Comparison of ENCODE assay signal across 12 cellular contexts in genomic region chr15:77630956-77631789, GRCh38. TPM values are rescaled to one million over a fixed set of nuclear protein-coding genes. Genes with fewer than 3 reads are reported as not detected.
DNase-seq lines count a peak whose midpoint lies in the region; ATAC-seq and TF ChIP-seq lines count a peak whose summit lies in the region.
"Had no signal": no experiment of that assay in that cellular context is flagged by ENCODE, and none has a peak within 500 bp of the region (broad histone marks: within the 10 kb centered on the region; RNA-seq: fewer than 3 reads in every experiment).

No MANE protein-coding gene starts in this region.

- CTCF ChIA-PET in activated CD8-positive, alpha-beta T cell treated with anti-CD3 and anti-CD28 coated beads for 36 hours (lab: Charles Lee) = interaction anchor here (0.7 to 1.6 kb wide), 2 partner anchors 14 to 88 kb away, joined by 3 to 4 read pairs; no protein-coding TSS in a partner anchor

- 2% methylated on average over 17 to 20 of the region's 20 CpGs for whole genome bisulfite sequencing in ectodermal cell, 2 experiments
- WGBS in prostate gland = 49% methylated on average over 18 of the region's 20 CpGs

- TF ChIP-seq POLR2A in vagina (IDR thresholded peaks at IDR 0.05) (no peak), prostate gland (IDR thresholded peaks at IDR 0.05) (no peak)

- H3K4me3 Mint-ChIP-seq in natural killer cell (peak overlapping the region; percentile 64), mesothelial cell of epicardium (peak overlapping the region; percentile 57)
- no peak overlapping the region for H3K4me3 Mint-ChIP-seq in natural killer cell treated with Interleukin-12 subunit alpha and Interleukin-12 subunit beta and Interleukin-15 and Interleukin-18, amount 100 ng/mL, for 72 hours
- H3K4me3 Mint-ChIP-seq in activated CD8-positive, alpha-beta T cell treated with anti-CD3 and anti-CD28 coated beads for 36 hours = no peak overlapping the region

- H3K4me1 ChIP-seq in ectodermal cell (ENCODE audit: control insufficient read depth, insufficient read depth, low read length) = peaks cover 37% of the 10 kb centered on the region
- peaks cover 33% of the 10 kb centered on the region for H3K4me1 ChIP-seq in vagina
- peaks cover 3% of the 10 kb centered on the region for H3K4me1 ChIP-seq in prostate gland (replicated peaks)
- H3K4me1 ChIP-seq: foreskin keratinocyte had no signal

- H3K4me3 ChIP-seq in ectodermal cell (ENCODE audit: insufficient read depth, low read depth, low read length) (peak overlapping the region; percentile 61), vagina (peak overlapping the region; percentile 24 to 45), prostate gland (no peak overlapping the region)

- no peaks in the 10 kb centered on the region for H3K9me3 ChIP-seq in ectodermal cell (ENCODE audit: control insufficient read depth, low read length)
- H3K9me3 ChIP-seq in vagina = no peaks in the 10 kb centered on the region
- H3K9me3 ChIP-seq in prostate gland = no peaks in the 10 kb centered on the region
- H3K9me3 ChIP-seq: Peyer's patch had no signal

- H3K27me3 ChIP-seq in ectodermal cell (ENCODE audit: control insufficient read depth, insufficient read depth, low read length, poor library complexity, severe bottlenecking) = peaks cover 8% of the 10 kb centered on the region
- H3K27me3 ChIP-seq in vagina = peaks cover 5% of the 10 kb centered on the region
- H3K27me3 ChIP-seq in prostate gland (replicated peaks; ENCODE audit: insufficient read depth) = peaks cover 14% of the 10 kb centered on the region

- DNase-seq in natural killer cell (no peak), mesothelial cell of epicardium (ENCODE audit: low spot score in 2 of 2, unreplicated experiment in 2 of 2) (no peak), vagina (ENCODE audit: extremely low spot score in 2 of 2) (no peak), prostate gland (ENCODE audit: low spot score) (no peak)
- DNase-seq in natural killer cell treated with Interleukin-12 subunit alpha and Interleukin-12 subunit beta and Interleukin-15 and Interleukin-18, amount 100 ng/mL, for 72 hours (ENCODE audit: low spot score) = no peak
- DNase-seq in activated CD8-positive, alpha-beta T cell treated with anti-CD3 and anti-CD28 coated beads for 36 hours = no peak
- DNase-seq: activated T-cell treated with anti-CD3 and anti-CD28 coated beads, Interleukin-2, amount 50 U/mL, for 72 hours; CD4-positive, CD25-positive, alpha-beta regulatory T cell; foreskin keratinocyte; Peyer's patch had no signal

- H3K4me1 Mint-ChIP-seq in natural killer cell = peaks cover 10 to 14% of the 10 kb centered on the region in 2 donors
- H3K4me1 Mint-ChIP-seq in natural killer cell treated with Interleukin-12 subunit alpha and Interleukin-12 subunit beta and Interleukin-15 and Interleukin-18, amount 100 ng/mL, for 72 hours (ENCODE audit: low read depth in 2 of 2) = peaks cover 0 to 8% of the 10 kb centered on the region in 2 donors
- H3K4me1 Mint-ChIP-seq in mesothelial cell of epicardium = peaks cover 15% of the 10 kb centered on the region
- H3K4me1 Mint-ChIP-seq in activated CD8-positive, alpha-beta T cell treated with anti-CD3 and anti-CD28 coated beads for 36 hours (ENCODE audit: low read depth) = peaks cover 9% of the 10 kb centered on the region

- H3K36me3 ChIP-seq in ectodermal cell (ENCODE audit: control insufficient read depth, insufficient read depth, low read length) (no peaks in the 10 kb centered on the region), vagina (no peaks in the 10 kb centered on the region), prostate gland (no peaks in the 10 kb centered on the region)
- H3K36me3 ChIP-seq: Peyer's patch had no signal

- no peaks in the 10 kb centered on the region for H3K36me3 Mint-ChIP-seq in natural killer cell
- no peaks in the 10 kb centered on the region for H3K36me3 Mint-ChIP-seq in natural killer cell treated with Interleukin-12 subunit alpha and Interleukin-12 subunit beta and Interleukin-15 and Interleukin-18, amount 100 ng/mL, for 72 hours
- no peaks in the 10 kb centered on the region for H3K36me3 Mint-ChIP-seq in mesothelial cell of epicardium
- no peaks in the 10 kb centered on the region for H3K36me3 Mint-ChIP-seq in activated CD8-positive, alpha-beta T cell treated with anti-CD3 and anti-CD28 coated beads for 36 hours (ENCODE audit: low read depth)

- H3K27me3 Mint-ChIP-seq in natural killer cell (ENCODE audit: low read depth in 2 of 2) = peaks cover 43% of the 10 kb centered on the region in 2 donors
- H3K27me3 Mint-ChIP-seq in natural killer cell treated with Interleukin-12 subunit alpha and Interleukin-12 subunit beta and Interleukin-15 and Interleukin-18, amount 100 ng/mL, for 72 hours = peaks cover 29% of the 10 kb centered on the region in 2 donors
- H3K27me3 Mint-ChIP-seq in mesothelial cell of epicardium (ENCODE audit: low read depth) = peaks cover 49% of the 10 kb centered on the region
- H3K27me3 Mint-ChIP-seq in activated CD8-positive, alpha-beta T cell treated with anti-CD3 and anti-CD28 coated beads for 36 hours = peaks cover 39% of the 10 kb centered on the region

- TF ChIP-seq CTCF in natural killer cell (IDR thresholded peaks at IDR 0.05) (no peak), mesothelial cell of epicardium (IDR thresholded peaks at IDR 0.05; ENCODE audit: unreplicated experiment) (no peak), vagina (IDR thresholded peaks at IDR 0.05) (no peak), prostate gland (IDR thresholded peaks at IDR 0.05) (no peak)
- no peak for TF ChIP-seq CTCF in activated CD8-positive, alpha-beta T cell treated with anti-CD3 and anti-CD28 coated beads for 36 hours (IDR thresholded peaks at IDR 0.05)

- POLR2A ChIA-PET in activated CD8-positive, alpha-beta T cell treated with anti-CD3 and anti-CD28 coated beads for 36 hours (lab: Charles Lee) = no interaction called here

- intact Hi-C loops in natural killer cell (cut with micrococcal nuclease) = no loop called here
- intact Hi-C loops in vagina (cut with DNase I) = no loop called here
- intact Hi-C loops in prostate gland (cut with DNase I) = no loop called here
- intact Hi-C loops in activated CD8-positive, alpha-beta T cell treated with anti-CD3 and anti-CD28 coated beads for 36 hours (cut with micrococcal nuclease) = loop anchor here (10.0 kb wide), 1 partner anchor 184 kb away; no protein-coding TSS in a partner anchor

- H3K27ac ChIP-seq in ectodermal cell (ENCODE audit: insufficient read depth, low read depth, low read length, poor library complexity, severe bottlenecking) = peak overlapping the region; percentile 45
- no peak overlapping the region for H3K27ac ChIP-seq in vagina
- no peak overlapping the region for H3K27ac ChIP-seq in prostate gland
- H3K27ac ChIP-seq: foreskin keratinocyte, Peyer's patch had no signal

- no peak for ATAC-seq in natural killer cell
- ATAC-seq in natural killer cell treated with Interleukin-12 subunit alpha and Interleukin-12 subunit beta and Interleukin-15 and Interleukin-18, amount 100 ng/mL, for 72 hours = no peak
- no peak for ATAC-seq in GM21576 (IDR thresholded peaks at IDR 0.05; ENCODE audit: unreplicated experiment)
- no peak for ATAC-seq in activated CD8-positive, alpha-beta T cell treated with anti-CD3 and anti-CD28 coated beads for 36 hours
- ATAC-seq: activated T-cell treated with anti-CD3 and anti-CD28 coated beads, Interleukin-2, amount 50 U/mL, for 72 hours; foreskin keratinocyte had no signal

- no peak overlapping the region for H3K27ac Mint-ChIP-seq in natural killer cell
- no peak overlapping the region for H3K27ac Mint-ChIP-seq in natural killer cell treated with Interleukin-12 subunit alpha and Interleukin-12 subunit beta and Interleukin-15 and Interleukin-18, amount 100 ng/mL, for 72 hours
- no peak overlapping the region for H3K27ac Mint-ChIP-seq in mesothelial cell of epicardium
- H3K27ac Mint-ChIP-seq in activated CD8-positive, alpha-beta T cell treated with anti-CD3 and anti-CD28 coated beads for 36 hours = no peak overlapping the region
- H3K27ac Mint-ChIP-seq: activated T-cell treated with anti-CD3 and anti-CD28 coated beads, Interleukin-2, amount 50 U/mL, for 72 hours; CD4-positive, CD25-positive, alpha-beta regulatory T cell had no signal

- H3K9me3 Mint-ChIP-seq in natural killer cell = no peaks in the 10 kb centered on the region
- H3K9me3 Mint-ChIP-seq in natural killer cell treated with Interleukin-12 subunit alpha and Interleukin-12 subunit beta and Interleukin-15 and Interleukin-18, amount 100 ng/mL, for 72 hours = no peaks in the 10 kb centered on the region
- no peaks in the 10 kb centered on the region for H3K9me3 Mint-ChIP-seq in mesothelial cell of epicardium
- no peaks in the 10 kb centered on the region for H3K9me3 Mint-ChIP-seq in activated CD8-positive, alpha-beta T cell treated with anti-CD3 and anti-CD28 coated beads for 36 hours
- H3K9me3 Mint-ChIP-seq: activated T-cell treated with anti-CD3 and anti-CD28 coated beads, Interleukin-2, amount 50 U/mL, for 72 hours had no signal

RNA-seq across cellular contexts. Expression of gene LINGO1, which starts 1.5 kb away (rescaled TPM):
- total RNA-seq in natural killer cell (not detected), mesothelial cell of epicardium (16.5 to 18.7 TPM (median 18.0 TPM) in 3 replicates), vagina (4.7 TPM), prostate gland (10 to 100 TPM in 1 of 2 donors, 1 to 10 TPM in 1; 2.9 to 10.2 TPM)
- total RNA-seq in natural killer cell treated with Interleukin-12 subunit alpha and Interleukin-12 subunit beta and Interleukin-15 and Interleukin-18, amount 100 ng/mL, for 72 hours = not detected
- 62.5 TPM for polyA plus RNA-seq in ectodermal cell (2013, experiment 1 of 4)
- polyA plus RNA-seq in ectodermal cell (2013, experiment 2 of 4) = 60.1 TPM
- polyA plus RNA-seq in ectodermal cell (2013, experiment 3 of 4) = 47.6 TPM
- polyA plus RNA-seq in ectodermal cell (2013, experiment 4 of 4) = 51.0 TPM
- total RNA-seq in activated CD8-positive, alpha-beta T cell treated with anti-CD3 and anti-CD28 coated beads for 36 hours = not detected
- total RNA-seq: CD4-positive, CD25-positive, alpha-beta regulatory T cell had no signal
- polyA plus RNA-seq: CD4-positive, CD25-positive, alpha-beta regulatory T cell had no signal

Comparison
In these comparisons a context has a peak if more than half of its experiments do, and no peak if none do; other contexts are left out.
1. H3K4me3 Mint-ChIP-seq: peak in natural killer cell (single experiment) and mesothelial cell of epicardium (single experiment); none in natural killer cell treated with Interleukin-12 subunit alpha and Interleukin-12 subunit beta and Interleukin-15 and Interleukin-18, amount 100 ng/mL, for 72 hours (single experiment) and activated CD8-positive, alpha-beta T cell treated with anti-CD3 and anti-CD28 coated beads for 36 hours (single experiment).
2. H3K4me3 ChIP-seq: peak in ectodermal cell (single experiment) and vagina (2 of 2); none in prostate gland (0 of 2).